ENCODE assay signal across 8 cellular contexts in genomic region chr17:64081802-64082799, GRCh38. TPM values are rescaled to one million over a fixed set of nuclear protein-coding genes. Genes with fewer than 3 reads are reported as not detected.
DNase-seq lines count a peak whose midpoint lies in the region; ATAC-seq, FAIRE-seq and TF ChIP-seq lines count a peak whose summit lies in the region.

No MANE protein-coding gene starts in this region.

- peaks cover 14% of the 10 kb centered on the region for H3K4me1 Mint-ChIP-seq in nephron

- peak; percentile 1; the same call in 1 of the 2 replicates for TF ChIP-seq CTCF in AG04450 (IDR thresholded peaks at IDR 0.05; ENCODE audit: low read depth, low read length)
- TF ChIP-seq CTCF in nephron (IDR thresholded peaks at IDR 0.05; ENCODE audit: unreplicated experiment in 3 of 3) = no peak

- H3K27me3 Mint-ChIP-seq in nephron (ENCODE audit: low read depth) = no peaks in the 10 kb centered on the region

- no peak overlapping the region for H3K4me3 Mint-ChIP-seq in nephron

- peaks cover 24% of the 10 kb centered on the region for H3K36me3 ChIP-seq in KOPT-K1 (ENCODE audit: insufficient read depth, low read length)

- H3K9me3 ChIP-seq in AG04450 (ENCODE audit: control insufficient read depth, insufficient read depth, low read length) (no peaks in the 10 kb centered on the region), KOPT-K1 (ENCODE audit: insufficient read depth, low read length, poor library complexity, severe bottlenecking) (no peaks in the 10 kb centered on the region)

- CTCF ChIA-PET in AG04450 (lab: Charles Lee) = interaction anchor here (0.6 to 1.3 kb wide), 3 partner anchors 10 to 54 kb away, joined by 3 to 4 read pairs (median 4); no protein-coding TSS in a partner anchor

- no peaks in the 10 kb centered on the region for H3K9me3 Mint-ChIP-seq in nephron

- POLR2A ChIA-PET in AG04450 (lab: Yijun Ruan, JAX) = no interaction called here

- FAIRE-seq in RCC 7860 (lab: Jason Lieb, UNC) = no peak

- intact Hi-C loops in posterior cingulate gyrus (cut with DNase I) = no loop called here

- H3K36me3 Mint-ChIP-seq in nephron (ENCODE audit: low read depth) = peaks cover 6% of the 10 kb centered on the region

- DNase-seq in AG04450 (ENCODE audit: low read depth, low spot score) (peak; percentile 24), RCC 7860 (ENCODE audit: low spot score) (peak; percentile 15), cerebellar cortex (ENCODE audit: low spot score) (peak; percentile 92), posterior cingulate gyrus (no peak)

- no peak overlapping the region for H3K4me3 ChIP-seq in AG04450 (ENCODE audit: low read depth, low read length)
- peak overlapping the region; percentile 35; the same call in 1 of the 2 replicates for H3K4me3 ChIP-seq in GM08714 (ENCODE audit: low read length)

- peak overlapping the region; percentile 0 to 30 (median 22) for H3K27ac Mint-ChIP-seq in nephron

- no peaks in the 10 kb centered on the region for H3K27me3 ChIP-seq in AG04450 (ENCODE audit: control insufficient read depth, insufficient read depth, low read length)

- no peak for ATAC-seq in GM18870 (IDR thresholded peaks at IDR 0.05; ENCODE audit: unreplicated experiment)

- H3K27ac ChIP-seq in AG04450 (ENCODE audit: low read depth, low read length) (peak overlapping the region; percentile 32), KOPT-K1 (ENCODE audit: low read depth, low read length, poor library complexity, severe bottlenecking) (peak overlapping the region; percentile 76)

RNA-seq across cellular contexts. Expression of gene ERN1, which starts 47.8 kb away (rescaled TPM):
- 4.5 and 4.7 TPM in 2 replicates for polyA plus RNA-seq in AG04450 (2011; rRNA removed)
- 7.9 and 10.2 TPM in 2 replicates for polyA minus RNA-seq in AG04450 (2011; rRNA and poly(A)+ RNA removed)

Comparison
In these comparisons a context has a peak if more than half of its experiments do, and no peak if none do; other contexts are left out.
1. DNase-seq: peak in AG04450 (single experiment), RCC 7860 (single experiment) and cerebellar cortex (single experiment); none in posterior cingulate gyrus (0 of 10).